1 cellular context compared by ENCODE assay signal in genomic region chr1:25997759-25998074, GRCh38.
A peak's percentile ranks its signal among the peaks of the same experiment; 100 is the strongest.
TF ChIP-seq lines count a peak whose summit lies in the region.

Gene PAFAH2 (minus strand): TSS chr1:25998063. CDS start chr1:25990816, 7,247 bp downstream.

TF ChIP-seq in H1, 55 proteins besides CTCF, POLR2A, EP300 and RAD21:
- no peak for TF ChIP-seq CHD7 (IDR thresholded peaks at IDR 0.05; ENCODE audit: insufficient replicate concordance, low read length)
- TF ChIP-seq TEAD4 (IDR thresholded peaks at IDR 0.05; ENCODE audit: low read depth, low read length): no peak
- no peak for TF ChIP-seq POLR2AphosphoS5 (IDR thresholded peaks at IDR 0.05; ENCODE audit: low read depth, low read length)
- peak; percentile 42 for TF ChIP-seq KDM4A (IDR thresholded peaks at IDR 0.05; ENCODE audit: low read depth, low read length, severe bottlenecking)
- TF ChIP-seq ASH2L (IDR thresholded peaks at IDR 0.05; ENCODE audit: low read length): peak; percentile 20
